ENCODE assay signal across 1 cellular context in the genomic region with DNA sequence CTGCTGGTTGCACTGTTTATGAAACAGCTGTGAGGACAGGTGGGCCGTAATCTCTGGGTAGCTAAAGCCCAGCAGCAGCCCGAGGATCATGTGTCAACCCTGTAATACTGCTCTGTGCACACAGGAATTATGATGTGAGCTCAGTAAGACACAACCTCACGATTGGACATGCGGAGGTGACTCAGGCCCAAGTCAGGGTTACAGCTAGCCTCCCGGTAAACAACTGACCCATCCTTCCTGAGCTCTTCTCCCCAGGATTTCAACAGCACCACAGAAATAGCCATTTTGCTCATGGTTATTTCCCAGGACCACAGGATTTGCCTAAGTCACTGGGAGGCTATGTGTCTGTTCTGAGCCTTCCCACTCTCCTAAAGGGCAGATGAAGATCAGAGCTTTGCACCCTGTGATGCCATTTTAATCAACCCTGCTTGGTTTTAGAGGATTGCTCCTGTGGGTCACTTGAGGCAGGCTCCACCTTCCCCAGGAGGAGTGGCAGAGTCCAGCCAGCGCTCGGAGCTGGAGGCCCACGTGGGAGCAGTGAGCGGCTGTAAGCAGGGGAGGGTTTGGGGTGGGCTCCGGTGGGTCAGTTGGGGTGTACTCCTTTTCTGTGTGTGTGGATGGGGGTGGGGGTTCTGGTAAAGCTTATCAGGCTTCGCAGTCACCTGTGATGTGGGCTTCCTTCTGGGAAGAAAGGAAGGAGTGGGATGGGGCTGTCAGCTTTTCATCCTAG.
TF ChIP-seq lines count a peak whose summit lies in the region.

A gene (plus strand): TSS at position 363 of the 730 bp plus-strand sequence. CDS start 6,256 bp downstream, outside the sequence.

TF ChIP-seq in K562, 482 proteins besides CTCF, POLR2A, EP300 and RAD21 (continued from another document and continues in another):
- TF ChIP-seq, protein P1, sequence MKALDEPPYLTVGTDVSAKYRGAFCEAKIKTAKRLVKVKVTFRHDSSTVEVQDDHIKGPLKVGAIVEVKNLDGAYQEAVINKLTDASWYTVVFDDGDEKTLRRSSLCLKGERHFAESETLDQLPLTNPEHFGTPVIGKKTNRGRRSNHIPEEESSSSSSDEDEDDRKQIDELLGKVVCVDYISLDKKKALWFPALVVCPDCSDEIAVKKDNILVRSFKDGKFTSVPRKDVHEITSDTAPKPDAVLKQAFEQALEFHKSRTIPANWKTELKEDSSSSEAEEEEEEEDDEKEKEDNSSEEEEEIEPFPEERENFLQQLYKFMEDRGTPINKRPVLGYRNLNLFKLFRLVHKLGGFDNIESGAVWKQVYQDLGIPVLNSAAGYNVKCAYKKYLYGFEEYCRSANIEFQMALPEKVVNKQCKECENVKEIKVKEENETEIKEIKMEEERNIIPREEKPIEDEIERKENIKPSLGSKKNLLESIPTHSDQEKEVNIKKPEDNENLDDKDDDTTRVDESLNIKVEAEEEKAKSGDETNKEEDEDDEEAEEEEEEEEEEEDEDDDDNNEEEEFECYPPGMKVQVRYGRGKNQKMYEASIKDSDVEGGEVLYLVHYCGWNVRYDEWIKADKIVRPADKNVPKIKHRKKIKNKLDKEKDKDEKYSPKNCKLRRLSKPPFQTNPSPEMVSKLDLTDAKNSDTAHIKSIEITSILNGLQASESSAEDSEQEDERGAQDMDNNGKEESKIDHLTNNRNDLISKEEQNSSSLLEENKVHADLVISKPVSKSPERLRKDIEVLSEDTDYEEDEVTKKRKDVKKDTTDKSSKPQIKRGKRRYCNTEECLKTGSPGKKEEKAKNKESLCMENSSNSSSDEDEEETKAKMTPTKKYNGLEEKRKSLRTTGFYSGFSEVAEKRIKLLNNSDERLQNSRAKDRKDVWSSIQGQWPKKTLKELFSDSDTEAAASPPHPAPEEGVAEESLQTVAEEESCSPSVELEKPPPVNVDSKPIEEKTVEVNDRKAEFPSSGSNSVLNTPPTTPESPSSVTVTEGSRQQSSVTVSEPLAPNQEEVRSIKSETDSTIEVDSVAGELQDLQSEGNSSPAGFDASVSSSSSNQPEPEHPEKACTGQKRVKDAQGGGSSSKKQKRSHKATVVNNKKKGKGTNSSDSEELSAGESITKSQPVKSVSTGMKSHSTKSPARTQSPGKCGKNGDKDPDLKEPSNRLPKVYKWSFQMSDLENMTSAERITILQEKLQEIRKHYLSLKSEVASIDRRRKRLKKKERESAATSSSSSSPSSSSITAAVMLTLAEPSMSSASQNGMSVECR (CRISPR knock-in tag; IDR thresholded peaks at IDR 0.05) = no peak; the same call in 1 of the 2 replicates
- no peak for TF ChIP-seq ZC3H11A (IDR thresholded peaks at IDR 0.05; ENCODE audit: low read depth, low read length)
- TF ChIP-seq, protein P2, sequence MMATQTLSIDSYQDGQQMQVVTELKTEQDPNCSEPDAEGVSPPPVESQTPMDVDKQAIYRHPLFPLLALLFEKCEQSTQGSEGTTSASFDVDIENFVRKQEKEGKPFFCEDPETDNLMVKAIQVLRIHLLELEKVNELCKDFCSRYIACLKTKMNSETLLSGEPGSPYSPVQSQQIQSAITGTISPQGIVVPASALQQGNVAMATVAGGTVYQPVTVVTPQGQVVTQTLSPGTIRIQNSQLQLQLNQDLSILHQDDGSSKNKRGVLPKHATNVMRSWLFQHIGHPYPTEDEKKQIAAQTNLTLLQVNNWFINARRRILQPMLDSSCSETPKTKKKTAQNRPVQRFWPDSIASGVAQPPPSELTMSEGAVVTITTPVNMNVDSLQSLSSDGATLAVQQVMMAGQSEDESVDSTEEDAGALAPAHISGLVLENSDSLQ (IDR thresholded peaks at IDR 0.05) = no peak; the same call in 1 of the 2 replicates
- no peak for TF ChIP-seq FOS (IDR thresholded peaks at IDR 0.05; ENCODE audit: extremely low read depth, insufficient read length)
- peak; percentile 30 to 38; a peak in 2 of 4 replicates for TF ChIP-seq NRF1 (conservative IDR thresholded peaks at IDR 0.05 in 1 of 2, IDR thresholded peaks at IDR 0.05 in 1 of 2)
- no peak for TF ChIP-seq ZFP1 (CRISPR knock-in tag; IDR thresholded peaks at IDR 0.05)
- no peak for TF ChIP-seq MED1 (CRISPR knock-in tag; IDR thresholded peaks at IDR 0.05; ENCODE audit: borderline replicate concordance)
- no peak for TF ChIP-seq HDAC6 (IDR thresholded peaks at IDR 0.05; ENCODE audit: low read depth, low read length)
- TF ChIP-seq RAD51 (IDR thresholded peaks at IDR 0.05; ENCODE audit: borderline replicate concordance, low read depth) = 0 out of 2 replicates have a peak, but pooled peaks have one; percentile 7
- TF ChIP-seq TCF7L2 (IDR thresholded peaks at IDR 0.05; ENCODE audit: low read depth, low read length) = no peak
- TF ChIP-seq, protein P3, sequence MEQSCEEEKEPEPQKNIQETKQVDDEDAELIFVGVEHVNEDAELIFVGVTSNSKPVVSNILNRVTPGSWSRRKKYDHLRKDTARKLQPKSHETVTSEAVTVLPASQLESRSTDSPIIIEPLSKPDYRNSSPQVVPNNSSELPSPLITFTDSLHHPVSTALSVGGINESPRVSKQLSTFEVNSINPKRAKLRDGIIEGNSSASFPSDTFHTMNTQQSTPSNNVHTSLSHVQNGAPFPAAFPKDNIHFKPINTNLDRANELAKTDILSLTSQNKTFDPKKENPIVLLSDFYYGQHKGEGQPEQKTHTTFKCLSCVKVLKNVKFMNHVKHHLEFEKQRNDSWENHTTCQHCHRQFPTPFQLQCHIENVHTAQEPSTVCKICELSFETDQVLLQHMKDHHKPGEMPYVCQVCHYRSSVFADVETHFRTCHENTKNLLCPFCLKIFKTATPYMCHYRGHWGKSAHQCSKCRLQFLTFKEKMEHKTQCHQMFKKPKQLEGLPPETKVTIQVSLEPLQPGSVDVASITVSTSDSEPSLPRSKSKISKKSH (CRISPR knock-in tag; IDR thresholded peaks at IDR 0.05) = no peak
- TF ChIP-seq POLR2H (tag; IDR thresholded peaks at IDR 0.05; ENCODE audit: low read depth) = no peak; the same call in 1 of the 2 replicates
- TF ChIP-seq, protein P4, sequence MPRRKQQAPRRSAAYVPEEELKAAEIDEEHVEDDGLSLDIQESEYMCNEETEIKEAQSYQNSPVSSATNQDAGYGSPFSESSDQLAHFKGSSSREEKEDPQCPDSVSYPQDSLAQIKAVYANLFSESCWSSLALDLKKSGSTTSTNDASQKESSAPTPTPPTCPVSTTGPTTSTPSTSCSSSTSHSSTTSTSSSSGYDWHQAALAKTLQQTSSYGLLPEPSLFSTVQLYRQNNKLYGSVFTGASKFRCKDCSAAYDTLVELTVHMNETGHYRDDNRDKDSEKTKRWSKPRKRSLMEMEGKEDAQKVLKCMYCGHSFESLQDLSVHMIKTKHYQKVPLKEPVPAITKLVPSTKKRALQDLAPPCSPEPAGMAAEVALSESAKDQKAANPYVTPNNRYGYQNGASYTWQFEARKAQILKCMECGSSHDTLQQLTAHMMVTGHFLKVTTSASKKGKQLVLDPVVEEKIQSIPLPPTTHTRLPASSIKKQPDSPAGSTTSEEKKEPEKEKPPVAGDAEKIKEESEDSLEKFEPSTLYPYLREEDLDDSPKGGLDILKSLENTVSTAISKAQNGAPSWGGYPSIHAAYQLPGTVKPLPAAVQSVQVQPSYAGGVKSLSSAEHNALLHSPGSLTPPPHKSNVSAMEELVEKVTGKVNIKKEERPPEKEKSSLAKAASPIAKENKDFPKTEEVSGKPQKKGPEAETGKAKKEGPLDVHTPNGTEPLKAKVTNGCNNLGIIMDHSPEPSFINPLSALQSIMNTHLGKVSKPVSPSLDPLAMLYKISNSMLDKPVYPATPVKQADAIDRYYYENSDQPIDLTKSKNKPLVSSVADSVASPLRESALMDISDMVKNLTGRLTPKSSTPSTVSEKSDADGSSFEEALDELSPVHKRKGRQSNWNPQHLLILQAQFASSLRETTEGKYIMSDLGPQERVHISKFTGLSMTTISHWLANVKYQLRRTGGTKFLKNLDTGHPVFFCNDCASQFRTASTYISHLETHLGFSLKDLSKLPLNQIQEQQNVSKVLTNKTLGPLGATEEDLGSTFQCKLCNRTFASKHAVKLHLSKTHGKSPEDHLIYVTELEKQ (CRISPR knock-in tag; IDR thresholded peaks at IDR 0.05) = no peak
- TF ChIP-seq, protein P5, sequence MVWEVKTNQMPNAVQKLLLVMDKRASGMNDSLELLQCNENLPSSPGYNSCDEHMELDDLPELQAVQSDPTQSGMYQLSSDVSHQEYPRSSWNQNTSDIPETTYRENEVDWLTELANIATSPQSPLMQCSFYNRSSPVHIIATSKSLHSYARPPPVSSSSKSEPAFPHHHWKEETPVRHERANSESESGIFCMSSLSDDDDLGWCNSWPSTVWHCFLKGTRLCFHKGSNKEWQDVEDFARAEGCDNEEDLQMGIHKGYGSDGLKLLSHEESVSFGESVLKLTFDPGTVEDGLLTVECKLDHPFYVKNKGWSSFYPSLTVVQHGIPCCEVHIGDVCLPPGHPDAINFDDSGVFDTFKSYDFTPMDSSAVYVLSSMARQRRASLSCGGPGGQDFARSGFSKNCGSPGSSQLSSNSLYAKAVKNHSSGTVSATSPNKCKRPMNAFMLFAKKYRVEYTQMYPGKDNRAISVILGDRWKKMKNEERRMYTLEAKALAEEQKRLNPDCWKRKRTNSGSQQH (CRISPR knock-in tag; IDR thresholded peaks at IDR 0.05) = no peak
- TF ChIP-seq, protein P6, sequence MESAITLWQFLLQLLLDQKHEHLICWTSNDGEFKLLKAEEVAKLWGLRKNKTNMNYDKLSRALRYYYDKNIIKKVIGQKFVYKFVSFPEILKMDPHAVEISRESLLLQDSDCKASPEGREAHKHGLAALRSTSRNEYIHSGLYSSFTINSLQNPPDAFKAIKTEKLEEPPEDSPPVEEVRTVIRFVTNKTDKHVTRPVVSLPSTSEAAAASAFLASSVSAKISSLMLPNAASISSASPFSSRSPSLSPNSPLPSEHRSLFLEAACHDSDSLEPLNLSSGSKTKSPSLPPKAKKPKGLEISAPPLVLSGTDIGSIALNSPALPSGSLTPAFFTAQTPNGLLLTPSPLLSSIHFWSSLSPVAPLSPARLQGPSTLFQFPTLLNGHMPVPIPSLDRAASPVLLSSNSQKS (CRISPR knock-in tag; IDR thresholded peaks at IDR 0.05) = no peak
- TF ChIP-seq ETV6 (IDR thresholded peaks at IDR 0.05; ENCODE audit: borderline replicate concordance in 1 of 2, low read depth in 2 of 2, low read length in 1 of 2) = no peak
- no peak for TF ChIP-seq ETV6 (CRISPR knock-in tag; IDR thresholded peaks at IDR 0.05; ENCODE audit: borderline replicate concordance)
- no peak for TF ChIP-seq TARDBP (IDR thresholded peaks at IDR 0.05)
- 0 out of 2 replicates have a peak, but pooled peaks have one; percentile 50 for TF ChIP-seq GTF2F1 (IDR thresholded peaks at IDR 0.05; ENCODE audit: low read depth, low read length)
- peak; percentile 94 for TF ChIP-seq TBP (optimal IDR thresholded peaks at IDR 0.05; ENCODE audit: low read depth, low read length)
- TF ChIP-seq, protein P7, sequence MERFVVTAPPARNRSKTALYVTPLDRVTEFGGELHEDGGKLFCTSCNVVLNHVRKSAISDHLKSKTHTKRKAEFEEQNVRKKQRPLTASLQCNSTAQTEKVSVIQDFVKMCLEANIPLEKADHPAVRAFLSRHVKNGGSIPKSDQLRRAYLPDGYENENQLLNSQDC (CRISPR knock-in tag; IDR thresholded peaks at IDR 0.05) = no peak
- TF ChIP-seq NELFE (IDR thresholded peaks at IDR 0.05; ENCODE audit: insufficient read depth, insufficient read length) = no peak
- TF ChIP-seq PHB (CRISPR knock-in tag; IDR thresholded peaks at IDR 0.05) = no peak
- TF ChIP-seq CTBP1 (IDR thresholded peaks at IDR 0.05; ENCODE audit: borderline replicate concordance) = peak; percentile 67
- peak; percentile 83 for TF ChIP-seq PML (IDR thresholded peaks at IDR 0.05; ENCODE audit: low read length)
- 0 out of 2 replicates have a peak, but pooled peaks have one; percentile 46 for TF ChIP-seq FOXP1 (CRISPR knock-in tag; IDR thresholded peaks at IDR 0.05)
- no peak for TF ChIP-seq SIX5 (IDR thresholded peaks at IDR 0.05; ENCODE audit: borderline replicate concordance in 1 of 2, insufficient read depth in 1 of 2, low read depth in 1 of 2, low read length in 2 of 2)
- no peak for TF ChIP-seq XRCC5 (IDR thresholded peaks at IDR 0.05; ENCODE audit: low read depth, low read length)
- TF ChIP-seq, protein P8, sequence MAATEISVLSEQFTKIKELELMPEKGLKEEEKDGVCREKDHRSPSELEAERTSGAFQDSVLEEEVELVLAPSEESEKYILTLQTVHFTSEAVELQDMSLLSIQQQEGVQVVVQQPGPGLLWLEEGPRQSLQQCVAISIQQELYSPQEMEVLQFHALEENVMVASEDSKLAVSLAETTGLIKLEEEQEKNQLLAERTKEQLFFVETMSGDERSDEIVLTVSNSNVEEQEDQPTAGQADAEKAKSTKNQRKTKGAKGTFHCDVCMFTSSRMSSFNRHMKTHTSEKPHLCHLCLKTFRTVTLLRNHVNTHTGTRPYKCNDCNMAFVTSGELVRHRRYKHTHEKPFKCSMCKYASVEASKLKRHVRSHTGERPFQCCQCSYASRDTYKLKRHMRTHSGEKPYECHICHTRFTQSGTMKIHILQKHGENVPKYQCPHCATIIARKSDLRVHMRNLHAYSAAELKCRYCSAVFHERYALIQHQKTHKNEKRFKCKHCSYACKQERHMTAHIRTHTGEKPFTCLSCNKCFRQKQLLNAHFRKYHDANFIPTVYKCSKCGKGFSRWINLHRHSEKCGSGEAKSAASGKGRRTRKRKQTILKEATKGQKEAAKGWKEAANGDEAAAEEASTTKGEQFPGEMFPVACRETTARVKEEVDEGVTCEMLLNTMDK (IDR thresholded peaks at IDR 0.05; ENCODE audit: borderline replicate concordance, insufficient read depth, low read depth, low read length, poor library complexity, severe bottlenecking) = no peak
- TF ChIP-seq ZNF384 (IDR thresholded peaks at IDR 0.05; ENCODE audit: low read depth, low read length) = no peak
- TF ChIP-seq ZNF282 (CRISPR knock-in tag; IDR thresholded peaks at IDR 0.05) = no peak
- TF ChIP-seq POLR2AphosphoS5 (IDR thresholded peaks at IDR 0.05; ENCODE audit: control insufficient read depth, insufficient read depth, low read depth, low read length) = peak; percentile 91
- TF ChIP-seq PYGO2 (tag; IDR thresholded peaks at IDR 0.05) = no peak
- TF ChIP-seq KDM4B (IDR thresholded peaks at IDR 0.05; ENCODE audit: borderline replicate concordance in 2 of 2, low read depth in 1 of 2) = peak in 1 of 2 experiments; percentile 6; a peak in 1 of 4 replicates
- no peak for TF ChIP-seq ZKSCAN1 (IDR thresholded peaks at IDR 0.05; ENCODE audit: low read depth, low read length)
- TF ChIP-seq, protein P9, sequence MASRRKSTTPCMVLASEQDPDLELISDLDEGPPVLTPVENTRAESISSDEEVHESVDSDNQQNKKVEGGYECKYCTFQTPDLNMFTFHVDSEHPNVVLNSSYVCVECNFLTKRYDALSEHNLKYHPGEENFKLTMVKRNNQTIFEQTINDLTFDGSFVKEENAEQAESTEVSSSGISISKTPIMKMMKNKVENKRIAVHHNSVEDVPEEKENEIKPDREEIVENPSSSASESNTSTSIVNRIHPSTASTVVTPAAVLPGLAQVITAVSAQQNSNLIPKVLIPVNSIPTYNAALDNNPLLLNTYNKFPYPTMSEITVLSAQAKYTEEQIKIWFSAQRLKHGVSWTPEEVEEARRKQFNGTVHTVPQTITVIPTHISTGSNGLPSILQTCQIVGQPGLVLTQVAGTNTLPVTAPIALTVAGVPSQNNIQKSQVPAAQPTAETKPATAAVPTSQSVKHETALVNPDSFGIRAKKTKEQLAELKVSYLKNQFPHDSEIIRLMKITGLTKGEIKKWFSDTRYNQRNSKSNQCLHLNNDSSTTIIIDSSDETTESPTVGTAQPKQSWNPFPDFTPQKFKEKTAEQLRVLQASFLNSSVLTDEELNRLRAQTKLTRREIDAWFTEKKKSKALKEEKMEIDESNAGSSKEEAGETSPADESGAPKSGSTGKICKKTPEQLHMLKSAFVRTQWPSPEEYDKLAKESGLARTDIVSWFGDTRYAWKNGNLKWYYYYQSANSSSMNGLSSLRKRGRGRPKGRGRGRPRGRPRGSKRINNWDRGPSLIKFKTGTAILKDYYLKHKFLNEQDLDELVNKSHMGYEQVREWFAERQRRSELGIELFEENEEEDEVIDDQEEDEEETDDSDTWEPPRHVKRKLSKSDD (conservative IDR thresholded peaks at IDR 0.05; ENCODE audit: low read length) = no peak
- no peak for TF ChIP-seq CBX8 (IDR thresholded peaks at IDR 0.05; ENCODE audit: borderline replicate concordance, extremely low read depth, low read depth, low read length, poor library complexity, severe bottlenecking)
- TF ChIP-seq CREM (IDR thresholded peaks at IDR 0.05; ENCODE audit: low read depth) = peak; percentile 49; the same call in 1 of the 2 replicates
- TF ChIP-seq ETV5 (CRISPR knock-in tag; IDR thresholded peaks at IDR 0.05; ENCODE audit: low read depth) = no peak
